In the genomic region with DNA sequence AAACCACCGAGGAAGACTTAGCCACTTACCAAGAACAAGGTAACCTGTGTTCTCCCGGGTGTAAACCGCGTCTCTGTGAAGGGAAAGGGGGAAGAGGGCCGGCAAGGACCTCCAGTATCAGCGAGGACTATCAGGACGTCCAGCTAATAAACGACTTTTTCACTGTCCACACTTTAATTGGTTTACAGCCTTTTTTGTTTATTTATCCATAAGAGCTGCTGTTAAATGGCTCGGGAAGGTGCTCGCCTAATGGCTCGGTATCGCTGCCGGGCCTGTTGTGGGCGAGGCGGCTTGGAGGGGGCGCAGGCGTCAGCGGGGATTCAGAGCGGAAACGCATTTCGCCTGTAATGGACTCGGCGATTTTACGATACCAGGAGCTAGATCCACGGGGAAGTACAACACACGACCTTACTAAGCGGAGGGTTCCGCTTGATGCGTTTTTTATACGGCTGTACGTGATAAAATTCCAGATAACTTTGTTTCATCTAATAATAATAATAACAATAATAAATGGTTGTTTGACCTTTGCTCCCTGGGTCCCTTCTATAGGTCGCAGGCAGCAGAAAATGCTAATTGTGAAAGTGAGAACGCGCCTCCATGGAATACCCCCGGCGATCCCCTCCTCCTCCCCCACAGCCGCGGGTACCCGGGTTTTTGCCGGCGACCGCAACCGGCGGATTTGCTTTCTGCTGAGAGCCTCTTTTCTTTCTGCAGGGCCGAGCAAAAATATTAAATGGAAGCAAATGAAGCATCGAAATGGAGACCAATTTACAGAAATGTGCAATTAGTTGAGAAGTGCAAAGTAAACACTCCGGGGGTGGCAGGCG, we compare ENCODE assay signal across 12 cellular contexts. TPM values are rescaled to one million over a fixed set of nuclear protein-coding genes. Genes with fewer than 3 reads are reported as not detected.
DNase-seq lines count a peak whose midpoint lies in the region; ATAC-seq and TF ChIP-seq lines count a peak whose summit lies in the region.
"Had no signal": no experiment of that assay in that cellular context is flagged by ENCODE, and none has a peak within 500 bp of the region (broad histone marks: within the 10 kb centered on the region; RNA-seq: fewer than 3 reads in every experiment).

No MANE protein-coding gene starts in this region.

- H3K27me3 ChIP-seq in endodermal cell (ENCODE audit: control insufficient read depth, insufficient read depth, low read length, poor library complexity, severe bottlenecking), result peaks cover 100% of the 10 kb centered on the region
- H3K27me3 ChIP-seq in prostate gland (replicated peaks; ENCODE audit: insufficient read depth), result peaks cover 53% of the 10 kb centered on the region

- H3K9me3 Mint-ChIP-seq in activated CD4-positive, alpha-beta T cell treated with anti-CD3 and anti-CD28 coated beads, Interleukin-2, amount 10 ng/mL, durations not matched to agents 7 days and 5 days, result no peaks in the 10 kb centered on the region
- peaks cover 3% of the 10 kb centered on the region for H3K9me3 Mint-ChIP-seq in endodermal cell

- no peak overlapping the region for H3K9ac ChIP-seq in endodermal cell (ENCODE audit: extremely low read depth, low read length, poor library complexity, severe bottlenecking)

- H3K36me3 ChIP-seq in endodermal cell (ENCODE audit: control insufficient read depth, insufficient read depth, low read length) (no peaks in the 10 kb centered on the region), prostate gland (no peaks in the 10 kb centered on the region)

- H3K4me1 Mint-ChIP-seq in activated CD4-positive, alpha-beta T cell treated with anti-CD3 and anti-CD28 coated beads, Interleukin-2, amount 10 ng/mL, durations not matched to agents 7 days and 5 days, result peaks cover 15% of the 10 kb centered on the region
- peaks cover 25% of the 10 kb centered on the region for H3K4me1 Mint-ChIP-seq in endodermal cell

- DNase-seq in activated CD4-positive, alpha-beta T cell treated with anti-CD3 and anti-CD28 coated beads, Interleukin-2, amount 10 ng/mL, durations not matched to agents 7 days and 5 days, result no peak
- no peak for DNase-seq in activated CD4-positive, alpha-beta T cell treated with anti-CD3 and anti-CD28 coated beads, Interleukin-2, amount 50 U/mL, for 1 hour
- DNase-seq in NCI-H526 (lab: John Stamatoyannopoulos, UW) (peak; percentile 80), endodermal cell (peak; percentile 62), retina (peak; percentile 79), prostate gland (ENCODE audit: low spot score) (no peak)
- DNase-seq: foreskin fibroblast, NCI-H1105 treated with DMSO at 0.1 percent for 48 hours had no signal

- H3K4me1 ChIP-seq in endodermal cell (ENCODE audit: control insufficient read depth, insufficient read depth, low read length) (peaks cover 3% of the 10 kb centered on the region), prostate gland (replicated peaks) (peaks cover 2% of the 10 kb centered on the region)

- WGBS in endodermal cell (ENCODE audit: insufficient coverage in 1 of 2, insufficient read length in 1 of 2), 2 experiments, result 1 to 2% methylated on average over 19 to 44 of the region's 48 CpGs
- 6% methylated on average over 48 of the region's 48 CpGs for WGBS in prostate gland

- peak overlapping the region; percentile 62 for H3K27ac Mint-ChIP-seq in activated CD4-positive, alpha-beta T cell treated with anti-CD3 and anti-CD28 coated beads, Interleukin-2, amount 10 ng/mL, durations not matched to agents 7 days and 5 days
- H3K27ac Mint-ChIP-seq in endodermal cell, result no peak overlapping the region

- H3K27me3 Mint-ChIP-seq in activated CD4-positive, alpha-beta T cell treated with anti-CD3 and anti-CD28 coated beads, Interleukin-2, amount 10 ng/mL, durations not matched to agents 7 days and 5 days, result peaks cover 76% of the 10 kb centered on the region
- peaks cover 99% of the 10 kb centered on the region for H3K27me3 Mint-ChIP-seq in endodermal cell (ENCODE audit: insufficient read depth)

- TF ChIP-seq CTCF in endodermal cell (conservative IDR thresholded peaks at IDR 0.05), result no peak
- no peak for TF ChIP-seq CTCF in prostate gland (IDR thresholded peaks at IDR 0.05)

- CTCF ChIA-PET in activated CD4-positive, alpha-beta T cell treated with anti-CD3 and anti-CD28 coated beads, Interleukin-2, amount 10 ng/mL, durations not matched to agents 7 days and 5 days (lab: Charles Lee), result no interaction called here

- POLR2A ChIA-PET in activated CD4-positive, alpha-beta T cell treated with anti-CD3 and anti-CD28 coated beads, Interleukin-2, amount 10 ng/mL, durations not matched to agents 7 days and 5 days (lab: Charles Lee), result no interaction called here

- ATAC-seq in GM18867 (IDR thresholded peaks at IDR 0.05; ENCODE audit: unreplicated experiment) (no peak), GM18520 (IDR thresholded peaks at IDR 0.05; ENCODE audit: unreplicated experiment) (no peak)

- H3K4me3 ChIP-seq in endodermal cell (ENCODE audit: low read length), result no peak overlapping the region
- no peak overlapping the region for H3K4me3 ChIP-seq in prostate gland
- H3K4me3 ChIP-seq: lung had no signal

- H3K27ac ChIP-seq in endodermal cell (ENCODE audit: low read depth, low read length) (no peak overlapping the region), prostate gland (no peak overlapping the region)
- H3K27ac ChIP-seq: HL-60 had no signal

- H3K9me3 ChIP-seq in endodermal cell (ENCODE audit: control insufficient read depth, low read length) (no peaks in the 10 kb centered on the region), prostate gland (no peaks in the 10 kb centered on the region)

- H3K4me3 Mint-ChIP-seq in activated CD4-positive, alpha-beta T cell treated with anti-CD3 and anti-CD28 coated beads, Interleukin-2, amount 10 ng/mL, durations not matched to agents 7 days and 5 days, result peak overlapping the region; percentile 26
- H3K4me3 Mint-ChIP-seq in endodermal cell, result peak overlapping the region; percentile 36

- no peak for TF ChIP-seq POLR2A in prostate gland (IDR thresholded peaks at IDR 0.05)

- intact Hi-C loops in prostate gland (cut with DNase I), result no loop called here

- peaks cover 6% of the 10 kb centered on the region for H3K36me3 Mint-ChIP-seq in activated CD4-positive, alpha-beta T cell treated with anti-CD3 and anti-CD28 coated beads, Interleukin-2, amount 10 ng/mL, durations not matched to agents 7 days and 5 days (ENCODE audit: low read depth)
- no peaks in the 10 kb centered on the region for H3K36me3 Mint-ChIP-seq in endodermal cell (ENCODE audit: low read depth)

RNA-seq across cellular contexts. Expression of gene PDX1, which starts 2.5 kb away (rescaled TPM):
- total RNA-seq in activated CD4-positive, alpha-beta T cell treated with anti-CD3 and anti-CD28 coated beads, Interleukin-2, amount 10 ng/mL, durations not matched to agents 7 days and 5 days, result not detected
- total RNA-seq in endodermal cell, result not detected
- polyA plus RNA-seq in endodermal cell (2013, experiment 1 of 2), result not detected
- not detected for polyA plus RNA-seq in endodermal cell (2013, experiment 2 of 2)
- not detected for total RNA-seq in prostate gland
- total RNA-seq: lung had no signal
- polyA plus RNA-seq: lung had no signal

RNA-seq across cellular contexts. Expression of gene CDX2, which starts 51.8 kb away (rescaled TPM):
- not detected for total RNA-seq in activated CD4-positive, alpha-beta T cell treated with anti-CD3 and anti-CD28 coated beads, Interleukin-2, amount 10 ng/mL, durations not matched to agents 7 days and 5 days
- total RNA-seq in endodermal cell, result not detected
- polyA plus RNA-seq in endodermal cell (2013, experiment 1 of 2), result 1.0 TPM
- polyA plus RNA-seq in endodermal cell (2013, experiment 2 of 2), result 0.58 TPM
- under 1 TPM; 0.09 to 0.34 TPM for total RNA-seq in prostate gland
- polyA plus RNA-seq: lung had no signal

Comparison
In these comparisons a context has a peak if more than half of its experiments do, and no peak if none do; other contexts are left out.
1. DNase-seq: peak in NCI-H526 (2 of 2), endodermal cell (single experiment) and retina (single experiment); none in activated CD4-positive, alpha-beta T cell treated with anti-CD3 and anti-CD28 coated beads, Interleukin-2, amount 10 ng/mL, durations not matched to agents 7 days and 5 days (single experiment), activated CD4-positive, alpha-beta T cell treated with anti-CD3 and anti-CD28 coated beads, Interleukin-2, amount 50 U/mL, for 1 hour (single experiment) and prostate gland (single experiment).